Comparison of ENCODE assay signal across 12 cellular contexts in genomic region chr9:113599647-113600476, GRCh38.
A peak's percentile ranks its signal among the peaks of the same experiment; 100 is the strongest.
DNase-seq lines count a peak whose midpoint lies in the region; ATAC-seq and TF ChIP-seq lines count a peak whose summit lies in the region.
"Had no signal": no experiment of that assay in that cellular context is flagged by ENCODE, and none has a peak within 500 bp of the region (broad histone marks: within the 10 kb centered on the region; RNA-seq: fewer than 3 reads in every experiment).

No MANE protein-coding gene starts in this region.

- TF ChIP-seq POLR2A in prostate gland (IDR thresholded peaks at IDR 0.05), result no peak

- WGBS in mesodermal cell (ENCODE audit: insufficient coverage in 2 of 2), 2 experiments, result 74 to 80% methylated on average over 11 to 12 of the region's 14 CpGs
- WGBS in prostate gland, result 71% methylated on average over 14 of the region's 14 CpGs

- ATAC-seq in esophagus mucosa, result peak; percentile 7
- no peak for ATAC-seq in HG03571 (IDR thresholded peaks at IDR 0.05; ENCODE audit: unreplicated experiment)
- ATAC-seq: activated CD8-positive, alpha-beta T cell treated with anti-CD3 and anti-CD28 coated beads, Interleukin-2, amount 10 ng/mL, durations not matched to agents 7 days and 5 days had no signal

- peaks cover 34% of the 10 kb centered on the region for H3K36me3 ChIP-seq in mesodermal cell (ENCODE audit: control insufficient read depth, insufficient read depth, low read length)
- peaks cover 3 to 11% of the 10 kb centered on the region in 2 donors for H3K36me3 ChIP-seq in prostate gland

- DNase-seq in AG20443 (ENCODE audit: low spot score) (peak; percentile 87), NCI-H226 (peak; percentile 88), T-helper 2 cell (no peak), prostate gland (ENCODE audit: low spot score) (no peak), NCI-H345 (lab: John Stamatoyannopoulos, UW) (no peak)
- DNase-seq: activated CD8-positive, alpha-beta T cell treated with anti-CD3 and anti-CD28 coated beads, Interleukin-2, amount 10 ng/mL, durations not matched to agents 7 days and 5 days; COR-L47; stimulated activated CD4-positive, alpha-beta T cell treated with anti-CD3 and anti-CD28 coated beads, Interleukin-2, amount 100 ng/mL, for 48 hours had no signal

- H3K4me1 ChIP-seq in mesodermal cell (ENCODE audit: control insufficient read depth, insufficient read depth, low read length, poor library complexity, severe bottlenecking) (peaks cover 58% of the 10 kb centered on the region), prostate gland (replicated peaks) (no peaks in the 10 kb centered on the region)

- intact Hi-C loops in prostate gland (cut with DNase I), result no loop called here

- H3K27ac ChIP-seq in mesodermal cell (ENCODE audit: low read depth, low read length, severe bottlenecking), result peak overlapping the region; percentile 90
- H3K27ac ChIP-seq in prostate gland, result no peak overlapping the region

- H3K27me3 ChIP-seq in prostate gland (replicated peaks; ENCODE audit: insufficient read depth), result no peaks in the 10 kb centered on the region

- H3K4me3 ChIP-seq in mesodermal cell (ENCODE audit: extremely low read depth, insufficient read depth, low read length, poor library complexity, severe bottlenecking), result no peak overlapping the region
- H3K4me3 ChIP-seq in prostate gland, result no peak overlapping the region
- H3K4me3 ChIP-seq: lung had no signal

- no peak for TF ChIP-seq CTCF in prostate gland (IDR thresholded peaks at IDR 0.05)

- no peaks in the 10 kb centered on the region for H3K9me3 ChIP-seq in mesodermal cell (ENCODE audit: control insufficient read depth, low read length)
- H3K9me3 ChIP-seq in prostate gland, result no peaks in the 10 kb centered on the region

Comparison
In these comparisons a context has a peak if more than half of its experiments do, and no peak if none do; other contexts are left out.
1. DNase-seq: peak in AG20443 (single experiment) and NCI-H226 (single experiment); none in T-helper 2 cell (0 of 5), prostate gland (single experiment) and NCI-H345 (single experiment).